8 cellular contexts compared by ENCODE assay signal in genomic region chr1:145287556-145287953, GRCh38. TPM values are rescaled to one million over a fixed set of nuclear protein-coding genes. Genes with fewer than 3 reads are reported as not detected.
DNase-seq lines count a peak whose midpoint lies in the region; ATAC-seq and TF ChIP-seq lines count a peak whose summit lies in the region.
"Not testable (repeated sequence)": the region's sequence is repeated elsewhere in the genome, so short reads cannot be mapped to it uniquely, and the experiment has no call there.

No MANE protein-coding gene starts in this region.

- peak; percentile 12 to 32 for DNase-seq in Caco-2
- peak; percentile 72 for DNase-seq in LNCaP clone FGC (ENCODE audit: low read depth)
- peak; percentile 62 for DNase-seq in T-helper 9 cell
- DNase-seq in activated naive CD4-positive, alpha-beta T cell treated with anti-CD3 and anti-CD28 coated beads for 36 hours: peak; percentile 85
- DNase-seq in epidermal melanocyte (ENCODE audit: insufficient read length, low spot score): peak; percentile 8
- peak; percentile 41 to 63 for DNase-seq in left colon
- peak; percentile 31 to 42 for DNase-seq in psoas muscle

- TF ChIP-seq CTCF in Caco-2 (IDR thresholded peaks at IDR 0.05; ENCODE audit: insufficient read depth in 1 of 2, low read depth in 1 of 2, low read length in 1 of 2, severe bottlenecking in 1 of 2, unreplicated experiment in 1 of 2); LNCaP clone FGC (IDR thresholded peaks at IDR 0.05; ENCODE audit: control insufficient read depth, extremely low read depth, insufficient read depth); psoas muscle (IDR thresholded peaks at IDR 0.05): not testable (repeated sequence)

- not testable (repeated sequence) for H3K36me3 Mint-ChIP-seq in Caco-2 (ENCODE audit: insufficient read depth, unreplicated experiment); activated naive CD4-positive, alpha-beta T cell treated with anti-CD3 and anti-CD28 coated beads for 36 hours (ENCODE audit: low read depth); stimulated activated naive CD8-positive, alpha-beta T cell treated with anti-CD3 and anti-CD28 coated beads, Interleukin-15, Interleukin-2, amounts not matched to agents 100 ng/mL and 50 ng/mL, for 24 hours (ENCODE audit: low read depth)

- H3K27ac ChIP-seq in psoas muscle: not testable (repeated sequence)

- POLR2A ChIA-PET in Caco-2 (lab: Charles Lee): not testable (repeated sequence)

- WGBS in psoas muscle, 3 donors: 3 to 7% (median 5%) methylated on average over 18 to 21 of the region's 24 CpGs

- not testable (repeated sequence) for ATAC-seq in left colon, psoas muscle

- intact Hi-C loops in Caco-2 (cut with micrococcal nuclease; ENCODE audit: unreplicated experiment); activated naive CD4-positive, alpha-beta T cell treated with anti-CD3 and anti-CD28 coated beads for 36 hours (cut with micrococcal nuclease); left colon (cut with DNase I, micrococcal nuclease); psoas muscle (cut with DNase I): not testable (repeated sequence)

- H3K4me1 Mint-ChIP-seq in Caco-2 (ENCODE audit: low read depth, unreplicated experiment); activated naive CD4-positive, alpha-beta T cell treated with anti-CD3 and anti-CD28 coated beads for 36 hours (ENCODE audit: low read depth); stimulated activated naive CD8-positive, alpha-beta T cell treated with anti-CD3 and anti-CD28 coated beads, Interleukin-15, Interleukin-2, amounts not matched to agents 100 ng/mL and 50 ng/mL, for 24 hours (ENCODE audit: low read depth): not testable (repeated sequence)

- not testable (repeated sequence) for H3K27me3 Mint-ChIP-seq in Caco-2 (ENCODE audit: insufficient read depth, unreplicated experiment); activated naive CD4-positive, alpha-beta T cell treated with anti-CD3 and anti-CD28 coated beads for 36 hours (ENCODE audit: low read depth); stimulated activated naive CD8-positive, alpha-beta T cell treated with anti-CD3 and anti-CD28 coated beads, Interleukin-15, Interleukin-2, amounts not matched to agents 100 ng/mL and 50 ng/mL, for 24 hours

- BruUV-seq in Caco-2 (replicated peaks; lab: Mats Ljungman, UMichigan): not testable (repeated sequence)

- H3K36me3 ChIP-seq in Caco-2 (ENCODE audit: control insufficient read depth, insufficient read depth, low read length); psoas muscle (ENCODE audit: insufficient read depth in 1 of 2, low read depth in 1 of 2): not testable (repeated sequence)

- H3K27ac Mint-ChIP-seq in Caco-2 (ENCODE audit: unreplicated experiment): not testable (repeated sequence)
- peak overlapping the region; percentile 93 for H3K27ac Mint-ChIP-seq in activated naive CD4-positive, alpha-beta T cell treated with anti-CD3 and anti-CD28 coated beads for 36 hours
- peak overlapping the region; percentile 98 for H3K27ac Mint-ChIP-seq in stimulated activated naive CD8-positive, alpha-beta T cell treated with anti-CD3 and anti-CD28 coated beads, Interleukin-15, Interleukin-2, amounts not matched to agents 100 ng/mL and 50 ng/mL, for 24 hours

- CTCF ChIA-PET in Caco-2 (lab: Charles Lee); activated naive CD4-positive, alpha-beta T cell treated with anti-CD3 and anti-CD28 coated beads for 36 hours (lab: Charles Lee): not testable (repeated sequence)

- not testable (repeated sequence) for H3K9me3 Mint-ChIP-seq in Caco-2 (ENCODE audit: unreplicated experiment); activated naive CD4-positive, alpha-beta T cell treated with anti-CD3 and anti-CD28 coated beads for 36 hours; stimulated activated naive CD8-positive, alpha-beta T cell treated with anti-CD3 and anti-CD28 coated beads, Interleukin-15, Interleukin-2, amounts not matched to agents 100 ng/mL and 50 ng/mL, for 24 hours

- not testable (repeated sequence) for H3K4me3 ChIP-seq in Caco-2 (ENCODE audit: low read depth, low read length)
- H3K4me3 ChIP-seq in LNCaP clone FGC (ENCODE audit: low read depth, low read length) (peak overlapping the region; percentile 39), psoas muscle (peak overlapping the region; percentile 24)

- not testable (repeated sequence) for H3K4me1 ChIP-seq in Caco-2, psoas muscle

- H3K27me3 ChIP-seq in Caco-2 (replicated peaks; ENCODE audit: control insufficient read depth, insufficient read depth, low read length); psoas muscle (ENCODE audit: insufficient read depth in 3 of 3, low read length in 2 of 3): not testable (repeated sequence)

- not testable (repeated sequence) for H3K9me3 ChIP-seq in Caco-2, psoas muscle

- H3K4me3 Mint-ChIP-seq in Caco-2 (ENCODE audit: unreplicated experiment): peak overlapping the region; percentile 63
- H3K4me3 Mint-ChIP-seq in activated naive CD4-positive, alpha-beta T cell treated with anti-CD3 and anti-CD28 coated beads for 36 hours: peak overlapping the region; percentile 85
- peak overlapping the region; percentile 92 for H3K4me3 Mint-ChIP-seq in stimulated activated naive CD8-positive, alpha-beta T cell treated with anti-CD3 and anti-CD28 coated beads, Interleukin-15, Interleukin-2, amounts not matched to agents 100 ng/mL and 50 ng/mL, for 24 hours

RNA-seq across cellular contexts. Expression of gene PPIAL4D, which starts 45.6 kb away (rescaled TPM):
- total RNA-seq in Caco-2 (2022) (not detected in 2 replicates), left colon (not detected), psoas muscle (not detected)
- not detected for total RNA-seq in activated naive CD4-positive, alpha-beta T cell treated with anti-CD3 and anti-CD28 coated beads for 36 hours
- polyA plus RNA-seq in psoas muscle: not detected

Comparison
In these comparisons a context has a peak if more than half of its experiments do, and no peak if none do; other contexts are left out.
1. DNase-seq: peak in every context shown above with its lines; median percentile 85 in activated naive CD4-positive, alpha-beta T cell treated with anti-CD3 and anti-CD28 coated beads for 36 hours; 72 in LNCaP clone FGC; 62 in T-helper 9 cell; 52 in left colon; 36 in psoas muscle; 22 in Caco-2; 8 in epidermal melanocyte.